23 cellular contexts compared by ENCODE assay signal in the genomic region with DNA sequence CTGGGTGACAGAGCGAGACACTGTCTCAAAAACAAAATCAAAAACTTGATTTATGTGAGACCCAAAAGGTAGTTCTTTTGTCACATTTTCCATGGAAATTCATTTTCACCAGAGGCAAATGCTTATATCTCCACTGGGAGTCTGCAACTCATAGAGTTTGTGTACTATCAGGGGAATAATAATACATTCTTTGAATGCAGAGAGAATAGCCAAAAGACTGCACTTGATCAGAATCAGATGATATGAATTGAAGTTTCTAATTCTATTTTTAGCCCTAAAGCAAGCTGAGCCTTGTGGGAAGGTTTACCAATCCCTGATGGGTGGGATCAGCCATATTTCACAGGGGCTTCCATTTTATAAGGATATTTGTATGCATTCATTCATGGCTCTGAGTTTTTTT.
"Had no signal": no experiment of that assay in that cellular context is flagged by ENCODE, and none has a peak within 500 bp of the region (broad histone marks: within the 10 kb centered on the region; RNA-seq: fewer than 3 reads in every experiment).

No MANE protein-coding gene starts in this region.

- H3K9me3 ChIP-seq: ovary, suprapubic skin, thoracic aorta, upper lobe of right lung had no signal

- DNase-seq: islet precursor cell; left ventricle myocardium inferior; mesendoderm; naive B cell; natural killer cell; nephron progenitor cell; ovary; retina; right cardiac atrium; stimulated activated CD4-positive, alpha-beta T cell treated with anti-CD3 and anti-CD28 coated beads, Interleukin-12 subunit alpha, Interleukin-12 subunit beta, amount 100 ng/mL, for 4 hours; stimulated activated CD4-positive, alpha-beta T cell treated with anti-CD3 and anti-CD28 coated beads, Interleukin-15, amount 100 ng/mL, for 24 hours; stimulated activated CD4-positive, alpha-beta T cell treated with anti-CD3 and anti-CD28 coated beads, Interleukin-2, amount 100 ng/mL, for 24 hours; stimulated activated CD4-positive, alpha-beta T cell treated with anti-CD3 and anti-CD28 coated beads, Interleukin-4, amount 100 ng/mL, for 24 hours; stimulated activated naive CD4-positive, alpha-beta T cell; tibial artery; trophoblast cell; upper lobe of right lung had no signal

- H3K4me1 ChIP-seq: suprapubic skin, tibial artery, upper lobe of right lung had no signal

- H3K27me3 ChIP-seq: ovary, suprapubic skin, tibial artery, upper lobe of right lung had no signal

- H3K4me3 ChIP-seq: left ventricle myocardium inferior, lung, ovary, skin epidermis, suprapubic skin, thoracic aorta, tibial artery, upper lobe of right lung had no signal

- H3K36me3 ChIP-seq: left ventricle myocardium inferior, ovary, suprapubic skin, thoracic aorta, upper lobe of right lung had no signal

- ATAC-seq: natural killer cell; right cardiac atrium; sciatic nerve; stimulated activated effector memory CD8-positive, alpha-beta T cell treated with anti-CD3 and anti-CD28 coated beads, Interleukin-12 subunit alpha, Interleukin-12 subunit beta, amount 100 ng/mL, for 72 hours; upper lobe of right lung had no signal

- H3K27ac ChIP-seq: left ventricle myocardium inferior, ovary, suprapubic skin, thoracic aorta, tibial artery, upper lobe of right lung had no signal
